12 cellular contexts compared by ENCODE assay signal in genomic region chr17:27458524-27458908, GRCh38. TPM values are rescaled to one million over a fixed set of nuclear protein-coding genes. Genes with fewer than 3 reads are reported as not detected.
DNase-seq lines count a peak whose midpoint lies in the region; ATAC-seq, FAIRE-seq and TF ChIP-seq lines count a peak whose summit lies in the region.
"Had no signal": no experiment of that assay in that cellular context is flagged by ENCODE, and none has a peak within 500 bp of the region (broad histone marks: within the 10 kb centered on the region; RNA-seq: fewer than 3 reads in every experiment).

No MANE protein-coding gene starts in this region.

- H3K36me3 ChIP-seq in ACC112 (ENCODE audit: insufficient read depth, low read length) (no peaks in the 10 kb centered on the region), mesendoderm (ENCODE audit: control insufficient read depth, insufficient read depth, low read length) (no peaks in the 10 kb centered on the region), heart right ventricle (no peaks in the 10 kb centered on the region)
- H3K36me3 ChIP-seq: ovary had no signal

- peak overlapping the region; percentile 71 for H2AK5ac ChIP-seq in mesendoderm (ENCODE audit: low read length)

- peak overlapping the region; percentile 1 for H3K18ac ChIP-seq in mesendoderm (ENCODE audit: low read length)

- no peaks in the 10 kb centered on the region for H3K9me3 ChIP-seq in heart right ventricle
- H3K9me3 ChIP-seq: ovary had no signal

- FAIRE-seq in frontal cortex (lab: Jason Lieb, UNC): no peak

- H3K27me3 ChIP-seq in ACC112 (ENCODE audit: insufficient read depth, low read length): no peaks in the 10 kb centered on the region
- H3K27me3 ChIP-seq in mesendoderm (ENCODE audit: insufficient read depth, low read length, poor library complexity): no peaks in the 10 kb centered on the region
- H3K27me3 ChIP-seq in heart right ventricle: no peaks in the 10 kb centered on the region
- H3K27me3 ChIP-seq: ovary had no signal

- H3K4me2 ChIP-seq in mesendoderm (ENCODE audit: low read length): peak overlapping the region; percentile 80

- H3K27ac ChIP-seq in ACC112 (ENCODE audit: low read depth, low read length) (no peak overlapping the region), mesendoderm (ENCODE audit: low read depth, low read length) (peak overlapping the region; percentile 18), heart right ventricle (no peak overlapping the region)
- H3K27ac ChIP-seq: ovary had no signal

- H3K4ac ChIP-seq in mesendoderm (ENCODE audit: low read depth, low read length): no peak overlapping the region

- no peak for DNase-seq in GM12864 (ENCODE audit: low read depth)
- peak; percentile 39 for DNase-seq in astrocyte of the spinal cord (ENCODE audit: low read depth, low spot score)
- DNase-seq in mesendoderm: peak; percentile 92
- no peak for DNase-seq in erythroblast (lab: John Stamatoyannopoulos, UW)
- no peak for DNase-seq in heart right ventricle
- no peak for DNase-seq in frontal cortex (ENCODE audit: low spot score in 2 of 2)
- DNase-seq: DND-41, NCI-H1436 treated with DMSO at 0.1 percent for 48 hours, ovary, SHP77 had no signal

- peak overlapping the region; percentile 69 for H2BK5ac ChIP-seq in mesendoderm (ENCODE audit: low read length)

- peak overlapping the region; percentile 90 for H3K9ac ChIP-seq in mesendoderm (ENCODE audit: low read length)

- H3K56ac ChIP-seq in mesendoderm (ENCODE audit: low read length): peak overlapping the region; percentile 83

- no peak overlapping the region for H2AFZ ChIP-seq in ACC112 (ENCODE audit: low read length, unreplicated experiment)

- no peak overlapping the region for H4K8ac ChIP-seq in mesendoderm (ENCODE audit: low read depth, low read length)

- H2BK120ac ChIP-seq in mesendoderm (ENCODE audit: low read depth, low read length): no peak overlapping the region

- peaks cover 30% of the 10 kb centered on the region for H3K79me2 ChIP-seq in ACC112 (ENCODE audit: control insufficient read depth, insufficient read depth, low read length, unreplicated experiment)
- peaks cover 53% of the 10 kb centered on the region for H3K79me2 ChIP-seq in mesendoderm (ENCODE audit: control insufficient read depth, insufficient read depth, low read length)

- no peak overlapping the region for H3K23ac ChIP-seq in mesendoderm (ENCODE audit: low read length)

- peaks cover 18% of the 10 kb centered on the region for H3K79me1 ChIP-seq in mesendoderm (ENCODE audit: low read length)

- no peak for TF ChIP-seq POLR2A in erythroblast (IDR thresholded peaks at IDR 0.05; ENCODE audit: low read length)

- H3K4me1 ChIP-seq in ACC112 (ENCODE audit: control insufficient read depth, insufficient read depth, low read length, unreplicated experiment): peaks cover 12% of the 10 kb centered on the region
- peaks cover 16% of the 10 kb centered on the region for H3K4me1 ChIP-seq in mesendoderm (ENCODE audit: control insufficient read depth, low read depth, low read length)
- H3K4me1 ChIP-seq in heart right ventricle: peaks cover 8 to 57% (median 23%) of the 10 kb centered on the region in 9 donors

- no peak for TF ChIP-seq CTCF in GM12864 (IDR thresholded peaks at IDR 0.05; ENCODE audit: low read depth, low read length, missing control alignments)
- no peak for TF ChIP-seq CTCF in astrocyte of the spinal cord (IDR thresholded peaks at IDR 0.05; ENCODE audit: low read depth, low read length)
- TF ChIP-seq CTCF in heart right ventricle (IDR thresholded peaks at IDR 0.05): no peak

- no peak for ATAC-seq in heart right ventricle
- ATAC-seq in HG03442 (IDR thresholded peaks at IDR 0.05; ENCODE audit: unreplicated experiment): no peak

- no peak overlapping the region for H2BK15ac ChIP-seq in mesendoderm (replicated peaks; ENCODE audit: low read depth)

- in situ Hi-C loops in astrocyte of the spinal cord (cut with HindIII; ENCODE audit: low sequenced_read_pairs): no loop called here

- WGBS in mesendoderm (ENCODE audit: extremely low coverage, insufficient coverage, low lambda C conversion rate): no CpG with 5 or more reads among the region's 6 CpGs
- 65 to 71% methylated on average over 6 of the region's 6 CpGs for WGBS in heart right ventricle, 2 donors

- intact Hi-C loops in heart right ventricle (cut with DNase I): loop anchor here (2.0 to 10.0 kb wide), 13 partner anchors 20 to 224 kb away; no protein-coding TSS in a partner anchor

- no peak overlapping the region for H4K5ac ChIP-seq in mesendoderm (ENCODE audit: low read length)

- H3K4me3 ChIP-seq in ACC112 (ENCODE audit: low read depth, low read length) (peak overlapping the region; percentile 92), GM12864 (ENCODE audit: low read depth, low read length) (peak overlapping the region; percentile 87), astrocyte of the spinal cord (ENCODE audit: low read depth, low read length) (peak overlapping the region; percentile 78), mesendoderm (ENCODE audit: low read length) (no peak overlapping the region), heart right ventricle (peak overlapping the region in 4 of 10 donors; percentile 87 to 91 (median 88))
- H3K4me3 ChIP-seq: ovary had no signal

RNA-seq across cellular contexts. Expression of gene KSR1, which starts 2.3 kb away (rescaled TPM):
- polyA plus RNA-seq in mesendoderm (2013, experiment 1 of 2): 36.6 TPM
- polyA plus RNA-seq in mesendoderm (2013, experiment 2 of 2): 34.5 TPM
- total RNA-seq in heart right ventricle (10 to 100 TPM in 5 of 10 donors, 1 to 10 TPM in 5; 5.6 to 19.6 (median 8.6) TPM), frontal cortex (12.6 TPM)
- polyA plus RNA-seq in heart right ventricle: 10 to 100 TPM in 1 of 2 donors, 1 to 10 TPM in 1; 6.0 to 10.1 TPM

Comparison
In these comparisons a context has a peak if more than half of its experiments do, and no peak if none do; other contexts are left out.
1. DNase-seq: peak in astrocyte of the spinal cord (single experiment) and mesendoderm (single experiment); none in GM12864 (single experiment), erythroblast (0 of 2), heart right ventricle (0 of 2) and frontal cortex (0 of 2).